In the genomic region with DNA sequence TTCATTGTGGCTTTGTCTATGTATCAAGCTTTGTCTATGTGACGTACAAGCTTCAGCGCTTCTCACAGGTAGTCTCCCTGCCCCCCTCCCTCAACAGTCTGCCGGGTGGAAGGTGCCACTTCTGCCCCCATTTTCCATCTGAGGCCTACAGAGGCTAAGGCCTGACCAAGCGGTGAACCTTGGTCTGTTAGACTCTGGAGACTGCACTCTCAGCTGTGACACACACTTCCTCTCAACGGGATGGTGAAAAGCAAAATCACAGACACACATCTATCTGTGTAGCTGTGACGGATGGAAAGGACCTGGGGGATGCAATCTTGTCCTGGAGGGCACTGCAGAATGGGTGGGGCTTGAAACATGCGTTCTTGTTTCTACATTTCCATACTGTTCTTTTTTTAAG, we compare ENCODE assay signal across 1 cellular context.
TF ChIP-seq lines count a peak whose summit lies in the region.

No MANE protein-coding gene starts in this region.

TF ChIP-seq in GM12878, 131 proteins besides CTCF, POLR2A, EP300 and RAD21:
- no peak for TF ChIP-seq SMAD1 (IDR thresholded peaks at IDR 0.05; ENCODE audit: low read depth, partially characterized antibody)
- TF ChIP-seq ZNF384 (IDR thresholded peaks at IDR 0.05; ENCODE audit: borderline replicate concordance, low read depth, low read length): no peak
TF ChIP-seq in GM12878: peak in this region for 0.
